21 cellular contexts compared by ENCODE assay signal in genomic region chr4:176507845-176508533, GRCh38.
A peak's percentile ranks its signal among the peaks of the same experiment; 100 is the strongest.
DNase-seq lines count a peak whose midpoint lies in the region; ATAC-seq and TF ChIP-seq lines count a peak whose summit lies in the region.
"Had no signal": no experiment of that assay in that cellular context is flagged by ENCODE, and none has a peak within 500 bp of the region (broad histone marks: within the 10 kb centered on the region; RNA-seq: fewer than 3 reads in every experiment).

No MANE protein-coding gene starts in this region.

- no peak for DNase-seq in left ventricle myocardium inferior
- DNase-seq in Right ventricle myocardium superior = no peak
- DNase-seq in WERI-Rb-1 = peak; percentile 72
- peak; percentile 31 for DNase-seq in mesendoderm
- no peak for DNase-seq in SKM-1 (lab: John Stamatoyannopoulos, UW; ENCODE audit: unreplicated experiment)
- DNase-seq in effector memory CD4-positive, alpha-beta T cell = no peak
- no peak for DNase-seq in C1 segment of cervical spinal cord (lab: John Stamatoyannopoulos, UW)
- DNase-seq: ACHN; AML-193; BE2C; Calu3; CD4-positive, alpha-beta memory T cell; COR-L47; DMS153; DND-41; GM23248; H7; HCEC 1CT had no signal

- H3K9me3 ChIP-seq in left ventricle myocardium inferior (replicated peaks) (no peaks in the 10 kb centered on the region), WERI-Rb-1 (ENCODE audit: severe bottlenecking) (no peaks in the 10 kb centered on the region)
- no peaks in the 10 kb centered on the region for H3K9me3 ChIP-seq in effector memory CD4-positive, alpha-beta T cell (ENCODE audit: control insufficient read depth, low read length)
- H3K9me3 ChIP-seq: BE2C; BLaER1 treated with 17β-estradiol and CSF1 and Interleukin-3, amounts not matched to agents 10 nM and 100 nM had no signal

- H3K36me3 ChIP-seq in left ventricle myocardium inferior (no peaks in the 10 kb centered on the region), WERI-Rb-1 (no peaks in the 10 kb centered on the region), mesendoderm (ENCODE audit: control insufficient read depth, insufficient read depth, low read length) (no peaks in the 10 kb centered on the region)
- H3K36me3 ChIP-seq in effector memory CD4-positive, alpha-beta T cell (ENCODE audit: control insufficient read depth, insufficient read depth, low read length) = no peaks in the 10 kb centered on the region
- H3K36me3 ChIP-seq: BE2C; BLaER1 treated with 17β-estradiol and CSF1 and Interleukin-3, amounts not matched to agents 10 nM and 100 nM had no signal

- TF ChIP-seq CTCF in left ventricle myocardium inferior (IDR thresholded peaks at IDR 0.05; ENCODE audit: borderline replicate concordance) (no peak), WERI-Rb-1 (IDR thresholded peaks at IDR 0.05; ENCODE audit: low read depth, low read length) (no peak)

- no peak overlapping the region for H3K4ac ChIP-seq in mesendoderm (ENCODE audit: low read depth, low read length)

- no peak overlapping the region for H2AK5ac ChIP-seq in mesendoderm (ENCODE audit: low read length)

- H3K9ac ChIP-seq in mesendoderm (ENCODE audit: low read length) = no peak overlapping the region
- H3K9ac ChIP-seq: BLaER1 treated with 17β-estradiol and CSF1 and Interleukin-3, amounts not matched to agents 10 nM and 100 nM; GM23248 had no signal

- H4K8ac ChIP-seq in mesendoderm (ENCODE audit: low read depth, low read length) = no peak overlapping the region

- no peak overlapping the region for H3K18ac ChIP-seq in mesendoderm (ENCODE audit: low read length)

- H3K4me1 ChIP-seq in left ventricle myocardium inferior (peaks cover 7% of the 10 kb centered on the region), mesendoderm (ENCODE audit: control insufficient read depth, low read depth, low read length) (no peaks in the 10 kb centered on the region)
- no peaks in the 10 kb centered on the region for H3K4me1 ChIP-seq in effector memory CD4-positive, alpha-beta T cell (ENCODE audit: control insufficient read depth, insufficient read depth, low read length, poor library complexity, severe bottlenecking)
- H3K4me1 ChIP-seq: BE2C; BLaER1 treated with 17β-estradiol and CSF1 and Interleukin-3, amounts not matched to agents 10 nM and 100 nM had no signal

- no peaks in the 10 kb centered on the region for H3K79me2 ChIP-seq in mesendoderm (ENCODE audit: control insufficient read depth, insufficient read depth, low read length)

- H3K4me3 ChIP-seq in left ventricle myocardium inferior = no peak overlapping the region
- no peak overlapping the region for H3K4me3 ChIP-seq in WERI-Rb-1 (ENCODE audit: low read depth, low read length)
- H3K4me3 ChIP-seq in mesendoderm (ENCODE audit: low read length) = no peak overlapping the region
- no peak overlapping the region for H3K4me3 ChIP-seq in effector memory CD4-positive, alpha-beta T cell (ENCODE audit: insufficient read depth, low read depth, low read length, poor library complexity, severe bottlenecking)
- H3K4me3 ChIP-seq: BLaER1 treated with 17β-estradiol and CSF1 and Interleukin-3, amounts not matched to agents 10 nM and 100 nM; GM23248 had no signal

- intact Hi-C loops in left ventricle myocardium inferior (cut with micrococcal nuclease) (no loop called here), Right ventricle myocardium superior (cut with DNase I) (no loop called here)

- no peak overlapping the region for H3K4me2 ChIP-seq in mesendoderm (ENCODE audit: low read length)
- H3K4me2 ChIP-seq: BLaER1 treated with 17β-estradiol and CSF1 and Interleukin-3, amounts not matched to agents 10 nM and 100 nM had no signal

- H4K5ac ChIP-seq in mesendoderm (ENCODE audit: low read length) = no peak overlapping the region

- no peak overlapping the region for H2BK15ac ChIP-seq in mesendoderm (replicated peaks; ENCODE audit: low read depth)

- no peak overlapping the region for H2BK5ac ChIP-seq in mesendoderm (ENCODE audit: low read length)

- H3K27ac ChIP-seq in left ventricle myocardium inferior (replicated peaks) (peak overlapping the region; percentile 74), WERI-Rb-1 (peak overlapping the region; percentile 17), mesendoderm (ENCODE audit: low read depth, low read length) (no peak overlapping the region)
- no peak overlapping the region for H3K27ac ChIP-seq in effector memory CD4-positive, alpha-beta T cell (ENCODE audit: insufficient read depth, low read length, poor library complexity, severe bottlenecking)
- H3K27ac ChIP-seq: 22Rv1; BLaER1 treated with 17β-estradiol and CSF1 and Interleukin-3, amounts not matched to agents 10 nM and 100 nM; GM23248 had no signal

- no peak overlapping the region for H3K23ac ChIP-seq in mesendoderm (ENCODE audit: low read length)

- no peak overlapping the region for H2BK120ac ChIP-seq in mesendoderm (ENCODE audit: low read depth, low read length)

- ATAC-seq in Right ventricle myocardium superior (ENCODE audit: poor library complexity) (no peak), HG02642 (IDR thresholded peaks at IDR 0.05; ENCODE audit: poor library complexity, unreplicated experiment) (no peak)

- no peaks in the 10 kb centered on the region for H3K79me1 ChIP-seq in mesendoderm (ENCODE audit: low read length)

- WGBS in mesendoderm (ENCODE audit: extremely low coverage, insufficient coverage, low lambda C conversion rate) = no CpG with 5 or more reads among the region's 8 CpGs

- H3K56ac ChIP-seq in mesendoderm (ENCODE audit: low read length) = no peak overlapping the region

- H3K27me3 ChIP-seq in left ventricle myocardium inferior (ENCODE audit: low read depth) = no peaks in the 10 kb centered on the region
- H3K27me3 ChIP-seq in WERI-Rb-1 (ENCODE audit: insufficient read depth, low read depth, severe bottlenecking) = no peaks in the 10 kb centered on the region
- H3K27me3 ChIP-seq in mesendoderm (ENCODE audit: insufficient read depth, low read length, poor library complexity) = no peaks in the 10 kb centered on the region
- no peaks in the 10 kb centered on the region for H3K27me3 ChIP-seq in effector memory CD4-positive, alpha-beta T cell (replicated peaks; ENCODE audit: control insufficient read depth, insufficient read depth, low read length, poor library complexity, severe bottlenecking)
- H3K27me3 ChIP-seq: BE2C; BLaER1 treated with 17β-estradiol and CSF1 and Interleukin-3, amounts not matched to agents 10 nM and 100 nM had no signal

Comparison
In these comparisons a context has a peak if more than half of its experiments do, and no peak if none do; other contexts are left out.
1. DNase-seq: peak in WERI-Rb-1 (single experiment) and mesendoderm (single experiment); none in left ventricle myocardium inferior (single experiment), Right ventricle myocardium superior (single experiment), SKM-1 (single experiment), effector memory CD4-positive, alpha-beta T cell (0 of 3) and C1 segment of cervical spinal cord (0 of 14).
2. H3K27ac ChIP-seq: peak in left ventricle myocardium inferior (single experiment) and WERI-Rb-1 (single experiment); none in mesendoderm (single experiment) and effector memory CD4-positive, alpha-beta T cell (single experiment).